In genomic region chr6:1136415-1136774, GRCh38 we compare ENCODE assay signal across 12 cellular contexts.
DNase-seq lines count a peak whose midpoint lies in the region; ATAC-seq, FAIRE-seq and TF ChIP-seq lines count a peak whose summit lies in the region.
"Had no signal": no experiment of that assay in that cellular context is flagged by ENCODE, and none has a peak within 500 bp of the region (broad histone marks: within the 10 kb centered on the region; RNA-seq: fewer than 3 reads in every experiment).

No MANE protein-coding gene starts in this region.

- peak overlapping the region; percentile 74 for H3K27ac Mint-ChIP-seq in MCF 10A (ENCODE audit: low read depth, unreplicated experiment)

- H3K27ac ChIP-seq in left ventricle myocardium inferior (replicated peaks) (no peak overlapping the region), keratinocyte (ENCODE audit: control insufficient read depth, insufficient read depth, low read length) (peak overlapping the region; percentile 52), temporal lobe (ENCODE audit: low read depth, low read length) (peak overlapping the region; percentile 2)
- H3K27ac ChIP-seq: coronary artery had no signal

- H3K9ac ChIP-seq in keratinocyte (ENCODE audit: control insufficient read depth, extremely low read depth, insufficient read depth, low read length), result peak overlapping the region; percentile 51

- FAIRE-seq in keratinocyte (lab: Jason Lieb, UNC) (peak; percentile 87), HTR-8/SVneo (lab: Jason Lieb, UNC) (no peak)
- FAIRE-seq: A204.1 had no signal

- peak; percentile 28 for ATAC-seq in Right ventricle myocardium inferior

- no peaks in the 10 kb centered on the region for H4K20me1 ChIP-seq in keratinocyte (ENCODE audit: control insufficient read depth, extremely low read depth, insufficient read depth, low read length)

- H3K79me2 ChIP-seq in keratinocyte (ENCODE audit: control insufficient read depth, insufficient read depth, low read length), result no peaks in the 10 kb centered on the region

- CTCF ChIA-PET in MCF 10A (lab: Yijun Ruan, JAX), result interaction anchor here (1.3 kb wide), 1 partner anchor 27 kb away, joined by 4 read pairs; no protein-coding TSS in a partner anchor

- DNase-seq in Right ventricle myocardium inferior (ENCODE audit: missing footprints) (no peak), left ventricle myocardium inferior (no peak), MCF 10A (ENCODE audit: unreplicated experiment) (peak; percentile 82), keratinocyte (ENCODE audit: low read depth, low spot score) (peak; percentile 67), GM13976 (ENCODE audit: low spot score) (no peak), HTR-8/SVneo (ENCODE audit: insufficient read length, low spot score) (no peak)
- no peak for DNase-seq in activated effector memory CD4-positive, alpha-beta T cell treated with anti-CD3 and anti-CD28 coated beads, Interleukin-2, amount 50 U/mL, for 16 hours
- DNase-seq: NCI-H1694; stimulated activated CD4-positive, alpha-beta T cell treated with anti-CD3 and anti-CD28 coated beads, Interleukin-2, amount 100 ng/mL, for 24 hours had no signal

- H3K9me3 Mint-ChIP-seq in MCF 10A (ENCODE audit: unreplicated experiment), result peaks cover 4% of the 10 kb centered on the region

- peaks cover 6% of the 10 kb centered on the region for H3K4me1 ChIP-seq in left ventricle myocardium inferior
- H3K4me1 ChIP-seq in keratinocyte (ENCODE audit: control insufficient read depth, extremely low read depth, insufficient read depth, low read length), result peaks cover 24% of the 10 kb centered on the region

- peak overlapping the region; percentile 82 for H3K4me2 ChIP-seq in keratinocyte (ENCODE audit: control insufficient read depth, extremely low read depth, insufficient read depth, low read depth, low read length)

- intact Hi-C loops in Right ventricle myocardium inferior (cut with DNase I), result no loop called here
- intact Hi-C loops in left ventricle myocardium inferior (cut with micrococcal nuclease), result no loop called here
- intact Hi-C loops in MCF 10A (cut with micrococcal nuclease), result no loop called here

- H3K27me3 Mint-ChIP-seq in MCF 10A (ENCODE audit: insufficient read depth, unreplicated experiment), result no peaks in the 10 kb centered on the region

- H3K36me3 Mint-ChIP-seq in MCF 10A (ENCODE audit: insufficient read depth, unreplicated experiment), result no peaks in the 10 kb centered on the region

- H3K36me3 ChIP-seq in left ventricle myocardium inferior (no peaks in the 10 kb centered on the region), keratinocyte (ENCODE audit: control insufficient read depth in 2 of 2, extremely low read depth in 1 of 2, insufficient read depth in 2 of 2, low read length in 2 of 2) (no peaks in the 10 kb centered on the region)

- peaks cover 26% of the 10 kb centered on the region for H3K4me1 Mint-ChIP-seq in MCF 10A (ENCODE audit: insufficient read depth, unreplicated experiment)

- H3K4me3 ChIP-seq in left ventricle myocardium inferior (no peak overlapping the region), keratinocyte (ENCODE audit: control insufficient read depth in 2 of 3, extremely low read depth in 1 of 3, insufficient read depth in 2 of 3, low read depth in 1 of 3, low read length in 3 of 3) (peak overlapping the region in 1 of 3 experiments; percentile 30)
- H3K4me3 ChIP-seq: coronary artery had no signal

- no TSS peak for BruUV-seq in MCF 10A (replicated peaks; lab: Mats Ljungman, UMichigan)

- H3K9me3 ChIP-seq in left ventricle myocardium inferior (replicated peaks) (peaks cover 17% of the 10 kb centered on the region), keratinocyte (ENCODE audit: control insufficient read depth, low read depth, low read length) (no peaks in the 10 kb centered on the region)

- H3K9me1 ChIP-seq in keratinocyte (ENCODE audit: control insufficient read depth, extremely low read depth, insufficient read depth, low read length), result no peaks in the 10 kb centered on the region

- peak overlapping the region; percentile 52 for H3K4me3 Mint-ChIP-seq in MCF 10A (ENCODE audit: unreplicated experiment)

- H3K27me3 ChIP-seq in left ventricle myocardium inferior (ENCODE audit: low read depth) (no peaks in the 10 kb centered on the region), keratinocyte (ENCODE audit: control insufficient read depth, extremely low read depth, insufficient read depth, low read length) (no peaks in the 10 kb centered on the region)

- dilution Hi-C loops in keratinocyte (cut with MboI; ENCODE audit: extremely low pct_ligation_motif_present, low sequenced_read_pairs), result no loop called here

- in situ Hi-C loops in GM13976 (cut with MboI; ENCODE audit: low sequenced_read_pairs, unreplicated experiment), result no loop called here

- no peak for TF ChIP-seq CTCF in left ventricle myocardium inferior (IDR thresholded peaks at IDR 0.05; ENCODE audit: borderline replicate concordance)
- TF ChIP-seq CTCF in MCF 10A (IDR thresholded peaks at IDR 0.05; ENCODE audit: unreplicated experiment), result no peak
- no peak for TF ChIP-seq CTCF in keratinocyte (optimal IDR thresholded peaks at IDR 0.05 in 1 of 3, IDR thresholded peaks at IDR 0.05 in 1 of 3, conservative IDR thresholded peaks at IDR 0.05 in 1 of 3; ENCODE audit: extremely low read depth in 1 of 3, insufficient read depth in 2 of 3, low read length in 3 of 3)
- TF ChIP-seq CTCF in GM13976 (IDR thresholded peaks at IDR 0.05; ENCODE audit: borderline replicate concordance, control extremely low read depth, extremely low read depth, insufficient read depth, missing control alignments), result no peak

- POLR2A ChIA-PET in MCF 10A (lab: Yijun Ruan, JAX), result interaction anchor here (0.5 to 5.6 kb wide), 17 partner anchors 12 to 199 kb away, joined by 3 to 43 read pairs (median 4); partner anchors contain the start of gene FOXQ1

- H2AFZ ChIP-seq in keratinocyte (ENCODE audit: control insufficient read depth, low read length), result peak overlapping the region; percentile 71

Comparison
In these comparisons a context has a peak if more than half of its experiments do, and no peak if none do; other contexts are left out.
1. DNase-seq: peak in MCF 10A (single experiment) and keratinocyte (single experiment); none in Right ventricle myocardium inferior (single experiment), left ventricle myocardium inferior (single experiment), GM13976 (single experiment), activated effector memory CD4-positive, alpha-beta T cell treated with anti-CD3 and anti-CD28 coated beads, Interleukin-2, amount 50 U/mL, for 16 hours (single experiment) and HTR-8/SVneo (single experiment).